ENCODE assay signal across 1 cellular context in genomic region chr6:140436023-140436811, GRCh38.
TF ChIP-seq lines count a peak whose summit lies in the region.

No MANE protein-coding gene starts in this region.

TF ChIP-seq in WTC11, 78 proteins besides CTCF, POLR2A, EP300 and RAD21 (continued from another document):
- TF ChIP-seq STAT6 (CRISPR knock-in tag; conservative IDR thresholded peaks at IDR 0.05; ENCODE audit: low read depth) (no peak), NFYB (CRISPR knock-in tag; conservative IDR thresholded peaks at IDR 0.05; ENCODE audit: low read depth) (no peak), TEAD1 (CRISPR knock-in tag; IDR thresholded peaks at IDR 0.05) (0 out of 2 replicates have a peak, but pooled peaks have one; percentile 34)
